In genomic region chr10:74425602-74426001, GRCh38 we compare ENCODE assay signal across 5 cellular contexts.
"Had no signal": no experiment of that assay in that cellular context is flagged by ENCODE, and none has a peak within 500 bp of the region (broad histone marks: within the 10 kb centered on the region; RNA-seq: fewer than 3 reads in every experiment).

No MANE protein-coding gene starts in this region.

- DNase-seq: GDM1, GF-D8 had no signal

- FAIRE-seq: GM12878, GM18507, GM19239 had no signal

- H3K4me3 ChIP-seq: GM12878 had no signal

- ATAC-seq: GM12878 had no signal
